ENCODE assay signal across 10 cellular contexts in genomic region chr19:34360354-34360909, GRCh38. TPM values are rescaled to one million over a fixed set of nuclear protein-coding genes. Genes with fewer than 3 reads are reported as not detected.
A peak's percentile ranks its signal among the peaks of the same experiment; 100 is the strongest.
DNase-seq lines count a peak whose midpoint lies in the region; ATAC-seq, FAIRE-seq and TF ChIP-seq lines count a peak whose summit lies in the region.
"Had no signal": no experiment of that assay in that cellular context is flagged by ENCODE, and none has a peak within 500 bp of the region (broad histone marks: within the 10 kb centered on the region; RNA-seq: fewer than 3 reads in every experiment).

No MANE protein-coding gene starts in this region.

- peak overlapping the region; percentile 63; the same call in 1 of the 2 replicates for H3K4me3 ChIP-seq in BLaER1
- H3K4me3 ChIP-seq in H7 (ENCODE audit: insufficient read depth, low read depth, low read length), result no peak overlapping the region
- no peak overlapping the region for H3K4me3 ChIP-seq in astrocyte (ENCODE audit: insufficient read depth, low read depth, low read length)

- H3K27ac Mint-ChIP-seq in astrocyte (ENCODE audit: unreplicated experiment), result peak overlapping the region; percentile 82
- H3K27ac Mint-ChIP-seq in natural killer cell treated with Interleukin-12 subunit alpha and Interleukin-12 subunit beta and Interleukin-15 and Interleukin-18, amount 100 ng/mL, for 72 hours, result peak overlapping the region; percentile 92 to 94

- H3K4me3 Mint-ChIP-seq in astrocyte (ENCODE audit: unreplicated experiment), result peak overlapping the region; percentile 82
- H3K4me3 Mint-ChIP-seq in natural killer cell treated with Interleukin-12 subunit alpha and Interleukin-12 subunit beta and Interleukin-15 and Interleukin-18, amount 100 ng/mL, for 72 hours, result peak overlapping the region; percentile 91

- no peak for FAIRE-seq in astrocyte (lab: Jason Lieb, UNC)

- no peak for TF ChIP-seq CTCF in astrocyte (IDR thresholded peaks at IDR 0.05; ENCODE audit: insufficient read depth, low read depth, low read length)

- DNase-seq in H7 (peak; percentile 7), astrocyte (ENCODE audit: low read depth) (no peak), GM19238 (ENCODE audit: insufficient read length, low spot score) (no peak), left colon (no peak), NCI-H1436 (lab: John Stamatoyannopoulos, UW) (no peak), anterior cingulate cortex (lab: John Stamatoyannopoulos, UW) (no peak)
- DNase-seq in natural killer cell treated with Interleukin-12 subunit alpha and Interleukin-12 subunit beta and Interleukin-15 and Interleukin-18, amount 100 ng/mL, for 72 hours (ENCODE audit: low spot score), result no peak
- DNase-seq: DMS153, NCI-H774 had no signal

- H3K36me3 ChIP-seq in BLaER1 (peaks cover 5% of the 10 kb centered on the region; the same call in 1 of the 2 replicates), H7 (replicated peaks; ENCODE audit: control insufficient read depth, insufficient read depth, low read length) (no peaks in the 10 kb centered on the region), astrocyte (ENCODE audit: insufficient read depth, low read length) (no peaks in the 10 kb centered on the region)

- no peaks in the 10 kb centered on the region for H4K20me1 ChIP-seq in BLaER1
- H4K20me1 ChIP-seq in astrocyte (ENCODE audit: insufficient read depth, low read length), result no peaks in the 10 kb centered on the region

- ATAC-seq in natural killer cell treated with Interleukin-12 subunit alpha and Interleukin-12 subunit beta and Interleukin-15 and Interleukin-18, amount 100 ng/mL, for 72 hours, result no peak
- no peak for ATAC-seq in left colon

- no peaks in the 10 kb centered on the region for H3K9me3 Mint-ChIP-seq in astrocyte (ENCODE audit: unreplicated experiment)
- no peaks in the 10 kb centered on the region for H3K9me3 Mint-ChIP-seq in natural killer cell treated with Interleukin-12 subunit alpha and Interleukin-12 subunit beta and Interleukin-15 and Interleukin-18, amount 100 ng/mL, for 72 hours

- H3K36me3 Mint-ChIP-seq in astrocyte (ENCODE audit: low read depth, unreplicated experiment), result peaks cover 6% of the 10 kb centered on the region
- no peaks in the 10 kb centered on the region for H3K36me3 Mint-ChIP-seq in natural killer cell treated with Interleukin-12 subunit alpha and Interleukin-12 subunit beta and Interleukin-15 and Interleukin-18, amount 100 ng/mL, for 72 hours

- no peak overlapping the region for H2AFZ ChIP-seq in astrocyte (ENCODE audit: low read depth, low read length)

- H3K27me3 ChIP-seq in BLaER1 (no peaks in the 10 kb centered on the region), H7 (ENCODE audit: control insufficient read depth, insufficient read depth, low read length) (no peaks in the 10 kb centered on the region), astrocyte (ENCODE audit: insufficient read depth, low read length) (no peaks in the 10 kb centered on the region)

- no peaks in the 10 kb centered on the region for H3K9me3 ChIP-seq in BLaER1
- no peaks in the 10 kb centered on the region for H3K9me3 ChIP-seq in astrocyte (ENCODE audit: insufficient read depth, low read depth, low read length)

- H3K27me3 Mint-ChIP-seq in astrocyte (ENCODE audit: low read depth, unreplicated experiment), result no peaks in the 10 kb centered on the region
- no peaks in the 10 kb centered on the region for H3K27me3 Mint-ChIP-seq in natural killer cell treated with Interleukin-12 subunit alpha and Interleukin-12 subunit beta and Interleukin-15 and Interleukin-18, amount 100 ng/mL, for 72 hours

- peaks cover 66% of the 10 kb centered on the region for H3K4me1 ChIP-seq in BLaER1
- H3K4me1 ChIP-seq in astrocyte (ENCODE audit: insufficient read depth, low read length), result peaks cover 16% of the 10 kb centered on the region

- no peak overlapping the region; the same call in 1 of the 2 replicates for H3K27ac ChIP-seq in BLaER1
- no peak overlapping the region for H3K27ac ChIP-seq in astrocyte (ENCODE audit: low read depth, low read length)

- H3K4me2 ChIP-seq in BLaER1 (peak overlapping the region; percentile 83), astrocyte (ENCODE audit: low read length) (no peak overlapping the region)

- intact Hi-C loops in left colon (cut with DNase I, micrococcal nuclease), result no loop called here

- H3K79me2 ChIP-seq in astrocyte (ENCODE audit: insufficient read depth, low read length), result peaks cover 4% of the 10 kb centered on the region

- H3K9ac ChIP-seq in BLaER1, result no peak overlapping the region
- H3K9ac ChIP-seq in astrocyte (ENCODE audit: low read length), result no peak overlapping the region

- H3K4me1 Mint-ChIP-seq in astrocyte (ENCODE audit: low read depth, unreplicated experiment), result peaks cover 9% of the 10 kb centered on the region
- peaks cover 26 to 31% of the 10 kb centered on the region in 2 donors for H3K4me1 Mint-ChIP-seq in natural killer cell treated with Interleukin-12 subunit alpha and Interleukin-12 subunit beta and Interleukin-15 and Interleukin-18, amount 100 ng/mL, for 72 hours (ENCODE audit: low read depth in 2 of 2)

RNA-seq across cellular contexts. Expression of gene GPI, which starts 4.6 kb away (rescaled TPM):
- 192 and 212 TPM in 2 replicates for total RNA-seq in H7 (2014; rRNA removed; shearing (Covaris generic))
- total RNA-seq in astrocyte, result 249 and 258 TPM in 2 replicates
- total RNA-seq in natural killer cell treated with Interleukin-12 subunit alpha and Interleukin-12 subunit beta and Interleukin-15 and Interleukin-18, amount 100 ng/mL, for 72 hours, result 100 to 1,000 TPM; 394 to 516 TPM
- 100 to 1,000 TPM; 265 to 364 TPM for total RNA-seq in left colon

RNA-seq across cellular contexts. Expression of gene PDCD2L, which starts 43.8 kb away (rescaled TPM):
- total RNA-seq in H7 (2014; rRNA removed; shearing (Covaris generic)), result 50.8 and 64.0 TPM in 2 replicates
- total RNA-seq in astrocyte, result 12.0 and 12.6 TPM in 2 replicates
- 10 to 100 TPM; 18.2 to 28.4 TPM for total RNA-seq in natural killer cell treated with Interleukin-12 subunit alpha and Interleukin-12 subunit beta and Interleukin-15 and Interleukin-18, amount 100 ng/mL, for 72 hours
- total RNA-seq in left colon, result 1 to 10 TPM; 4.3 to 6.3 TPM
